Comparison of ENCODE assay signal across 13 cellular contexts in genomic region chr5:169667896-169668674, GRCh38. TPM values are rescaled to one million over a fixed set of nuclear protein-coding genes. Genes with fewer than 3 reads are reported as not detected.
DNase-seq lines count a peak whose midpoint lies in the region; ATAC-seq and TF ChIP-seq lines count a peak whose summit lies in the region.
"Had no signal": no experiment of that assay in that cellular context is flagged by ENCODE, and none has a peak within 500 bp of the region (broad histone marks: within the 10 kb centered on the region; RNA-seq: fewer than 3 reads in every experiment).

No MANE protein-coding gene starts in this region.

- peaks cover 40% of the 10 kb centered on the region for H3K4me1 Mint-ChIP-seq in activated T-cell treated with anti-CD3 and anti-CD28 coated beads, Interleukin-2, amount 50 U/mL, for 24 hours (ENCODE audit: low read depth)
- H3K4me1 Mint-ChIP-seq in chondrocyte (ENCODE audit: low read depth) = peaks cover 20% of the 10 kb centered on the region
- H3K4me1 Mint-ChIP-seq in stimulated activated memory B cell treated with anti-CD40 and anti-IgM and Interleukin-4, amounts not matched to agents 10 μg/mL and 1 μg/mL and 100 μg/mL, for 72 hours = peaks cover 56% of the 10 kb centered on the region

- H3K9me3 Mint-ChIP-seq in activated T-cell treated with anti-CD3 and anti-CD28 coated beads, Interleukin-2, amount 50 U/mL, for 24 hours = peaks cover under 1% of the 10 kb centered on the region
- peaks cover 8% of the 10 kb centered on the region for H3K9me3 Mint-ChIP-seq in chondrocyte (ENCODE audit: low read depth)
- no peaks in the 10 kb centered on the region for H3K9me3 Mint-ChIP-seq in stimulated activated memory B cell treated with anti-CD40 and anti-IgM and Interleukin-4, amounts not matched to agents 10 μg/mL and 1 μg/mL and 100 μg/mL, for 72 hours
- H3K9me3 Mint-ChIP-seq: immature natural killer cell had no signal

- peaks cover 79% of the 10 kb centered on the region for H3K36me3 Mint-ChIP-seq in activated T-cell treated with anti-CD3 and anti-CD28 coated beads, Interleukin-2, amount 50 U/mL, for 24 hours (ENCODE audit: low read depth)
- no peaks in the 10 kb centered on the region for H3K36me3 Mint-ChIP-seq in chondrocyte (ENCODE audit: low read depth)
- peaks cover 27% of the 10 kb centered on the region for H3K36me3 Mint-ChIP-seq in stimulated activated memory B cell treated with anti-CD40 and anti-IgM and Interleukin-4, amounts not matched to agents 10 μg/mL and 1 μg/mL and 100 μg/mL, for 72 hours

- peak overlapping the region; percentile 47 for H3K27ac Mint-ChIP-seq in activated T-cell treated with anti-CD3 and anti-CD28 coated beads, Interleukin-2, amount 50 U/mL, for 24 hours
- peak overlapping the region; percentile 94 for H3K27ac Mint-ChIP-seq in chondrocyte (ENCODE audit: unreplicated experiment)
- peak overlapping the region; percentile 49 for H3K27ac Mint-ChIP-seq in stimulated activated memory B cell treated with anti-CD40 and anti-IgM and Interleukin-4, amounts not matched to agents 10 μg/mL and 1 μg/mL and 100 μg/mL, for 72 hours

- no peak for ATAC-seq in stimulated activated memory B cell treated with anti-CD40 and anti-IgM and Interleukin-4, amounts not matched to agents 10 μg/mL and 1 μg/mL and 100 μg/mL, for 72 hours
- no peak for ATAC-seq in GM21390 (IDR thresholded peaks at IDR 0.05; ENCODE audit: unreplicated experiment)

- in situ Hi-C loops in KBM-7 (cut with MboI; ENCODE audit: low pct_unique_long_range_greater_than_20kb, low sequenced_read_pairs) = no loop called here

- H3K27me3 Mint-ChIP-seq in activated T-cell treated with anti-CD3 and anti-CD28 coated beads, Interleukin-2, amount 50 U/mL, for 24 hours = no peaks in the 10 kb centered on the region
- H3K27me3 Mint-ChIP-seq in chondrocyte (ENCODE audit: low read depth) = no peaks in the 10 kb centered on the region
- no peaks in the 10 kb centered on the region for H3K27me3 Mint-ChIP-seq in stimulated activated memory B cell treated with anti-CD40 and anti-IgM and Interleukin-4, amounts not matched to agents 10 μg/mL and 1 μg/mL and 100 μg/mL, for 72 hours

- no peak overlapping the region for H3K4me3 Mint-ChIP-seq in activated T-cell treated with anti-CD3 and anti-CD28 coated beads, Interleukin-2, amount 50 U/mL, for 24 hours
- no peak overlapping the region for H3K4me3 Mint-ChIP-seq in chondrocyte (ENCODE audit: unreplicated experiment)
- H3K4me3 Mint-ChIP-seq in stimulated activated memory B cell treated with anti-CD40 and anti-IgM and Interleukin-4, amounts not matched to agents 10 μg/mL and 1 μg/mL and 100 μg/mL, for 72 hours = no peak overlapping the region
- H3K4me3 Mint-ChIP-seq: immature natural killer cell had no signal

- TF ChIP-seq CTCF in chondrocyte (IDR thresholded peaks at IDR 0.05) = no peak

- DNase-seq in activated T-cell treated with anti-CD3 and anti-CD28 coated beads, Interleukin-2, amount 50 U/mL, for 24 hours = no peak
- DNase-seq in activated T-cell treated with anti-CD3 and anti-CD28 coated beads for 4 hours (no peak), NCI-H526 treated with DMSO at 0.1 percent for 48 hours (lab: John Stamatoyannopoulos, UW) (peak; percentile 35), chondrocyte (ENCODE audit: low spot score) (no peak), KBM-7 (no peak)
- DNase-seq in activated CD4-positive, alpha-beta T cell treated with anti-CD3 and anti-CD28 coated beads for 1 hour = no peak
- DNase-seq: activated naive CD4-positive, alpha-beta T cell treated with anti-CD3 and anti-CD28 coated beads, Interleukin-2, amount 50 U/mL, for 16 hours; immature natural killer cell; NCI-H187; stimulated activated CD4-positive, alpha-beta T cell treated with anti-CD3 and anti-CD28 coated beads, Interleukin-2, amount 100 ng/mL, for 24 hours; stimulated activated naive CD4-positive, alpha-beta T cell had no signal

RNA-seq across cellular contexts. Expression of gene DOCK2, which starts 31.0 kb away (rescaled TPM):
- 2.0 to 11.8 TPM (median 3.1 TPM) in 3 replicates for total RNA-seq in chondrocyte
